Comparison of ENCODE assay signal across 8 cellular contexts in the genomic region with DNA sequence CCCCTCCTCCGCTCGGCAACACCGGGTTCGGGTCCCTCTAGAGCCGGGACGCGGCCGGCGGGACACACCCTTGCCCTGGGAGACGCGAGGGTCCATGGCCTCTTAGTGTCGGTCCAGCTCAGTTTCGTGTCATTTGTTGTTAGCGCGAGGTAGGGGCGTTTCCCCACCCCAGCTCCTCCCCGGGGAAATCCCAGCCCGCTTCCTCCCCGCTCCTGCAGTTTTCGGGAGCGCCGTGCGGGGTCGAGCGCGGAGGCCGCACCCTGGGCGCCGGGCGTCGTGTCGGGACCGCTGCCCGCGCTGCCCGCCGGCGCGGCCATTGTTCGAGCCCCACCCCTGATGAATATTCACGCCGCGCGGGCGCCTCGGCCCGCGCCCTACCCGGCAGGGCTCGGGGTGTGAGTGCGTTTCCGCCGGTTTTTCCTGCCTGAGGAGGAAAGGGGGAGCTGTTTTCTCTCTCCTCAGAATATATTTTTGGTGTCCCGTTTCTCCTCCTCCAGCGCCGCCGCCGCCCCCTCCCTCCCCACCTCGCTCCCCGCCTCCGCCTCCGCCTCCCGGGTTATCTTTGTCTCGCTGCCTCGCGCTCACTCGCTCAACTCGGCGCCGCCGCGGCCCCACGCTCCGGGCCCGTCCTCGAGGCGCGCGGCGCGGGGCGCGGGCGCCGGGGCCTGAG. TPM values are rescaled to one million over a fixed set of nuclear protein-coding genes. Genes with fewer than 3 reads are reported as not detected.
A peak's percentile ranks its signal among the peaks of the same experiment; 100 is the strongest.
DNase-seq lines count a peak whose midpoint lies in the region; ATAC-seq and TF ChIP-seq lines count a peak whose summit lies in the region.

A gene (plus strand): TSS at position 584 of the 670 bp plus-strand sequence. CDS start 374 bp downstream, outside the sequence.

- intact Hi-C loops in esophagus squamous epithelium (cut with DNase I): loop anchor here (5.0 kb wide), 1 partner anchor 130 kb away; no protein-coding TSS in a partner anchor

- H3K9me3 ChIP-seq in HUES48 (ENCODE audit: control insufficient read depth, insufficient read depth, low read length) (no peaks in the 10 kb centered on the region), esophagus squamous epithelium (peaks cover 0 to 8% (median 0%) of the 10 kb centered on the region in 3 donors), mucosa of stomach (ENCODE audit: control insufficient read depth, low read length) (no peaks in the 10 kb centered on the region)

- peak in 3 of 6 experiments; percentile 22 to 40 (median 29) for TF ChIP-seq CTCF in esophagus squamous epithelium (IDR thresholded peaks at IDR 0.05)

- no peaks in the 10 kb centered on the region; the same call in 1 of the 2 replicates for H3K36me3 ChIP-seq in HUES48 (ENCODE audit: control insufficient read depth, insufficient read depth, low read length)
- peaks cover 0 to under 1% (median 0%) of the 10 kb centered on the region in 3 donors for H3K36me3 ChIP-seq in esophagus squamous epithelium
- H3K36me3 ChIP-seq in mucosa of stomach (ENCODE audit: control insufficient read depth, insufficient read depth, low read length): no peaks in the 10 kb centered on the region

- peak; percentile 59 for ATAC-seq in GM19023 (IDR thresholded peaks at IDR 0.05; ENCODE audit: unreplicated experiment)

- 0% methylated on average over 9 to 33 of the region's 85 CpGs for WGBS in esophagus squamous epithelium, 2 donors

- H3K27ac ChIP-seq in HUES48 (ENCODE audit: low read depth, low read length) (peak within 1 kb of the TSS; percentile 80), esophagus squamous epithelium (peak within 1 kb of the TSS; percentile 84 to 94 (median 89))

- peaks cover 24% of the 10 kb centered on the region for H3K4me1 ChIP-seq in HUES48 (ENCODE audit: control insufficient read depth, insufficient read depth, low read length)
- peaks cover 10 to 51% (median 15%) of the 10 kb centered on the region in 3 donors for H3K4me1 ChIP-seq in esophagus squamous epithelium
- peaks cover 24% of the 10 kb centered on the region for H3K4me1 ChIP-seq in mucosa of stomach (ENCODE audit: control insufficient read depth, insufficient read depth, low read length)

- peak in 2 of 4 donors; percentile 51 to 66 for TF ChIP-seq POLR2A in esophagus squamous epithelium (IDR thresholded peaks at IDR 0.05)

- H3K27me3 ChIP-seq in HUES48 (ENCODE audit: control insufficient read depth, insufficient read depth, low read length) (no peaks in the 10 kb centered on the region), esophagus squamous epithelium (no peaks in the 10 kb centered on the region), mucosa of stomach (ENCODE audit: control insufficient read depth, insufficient read depth, low read length) (no peaks in the 10 kb centered on the region)

- peak within 1 kb of the TSS; percentile 81 for H3K9ac ChIP-seq in HUES48 (ENCODE audit: low read depth, low read length)
- H3K9ac ChIP-seq in mucosa of stomach (ENCODE audit: low read length): peak within 1 kb of the TSS; percentile 88

- DNase-seq in AG08395 (ENCODE audit: low spot score): peak; percentile 87
- peak; percentile 91 for DNase-seq in RPMI7951 (ENCODE audit: low read depth)
- peak; percentile 65 for DNase-seq in activated T-helper 1 cell treated with Interleukin-2 at 50 U/mL for 16 hours (ENCODE audit: low read depth)
- peak; percentile 27 for DNase-seq in esophagus squamous epithelium (lab: John Stamatoyannopoulos, UW)
- peak; percentile 75 for DNase-seq in stimulated activated CD8-positive, alpha-beta memory T cell treated with anti-CD3 and anti-CD28 coated beads, Interleukin-4, amount 100 ng/mL, for 48 hours

- H3K4me3 ChIP-seq in HUES48 (ENCODE audit: low read depth, low read length): peak within 1 kb of the TSS; percentile 95
- peak within 1 kb of the TSS; percentile 52 to 87 (median 72) for H3K4me3 ChIP-seq in esophagus squamous epithelium
- H3K4me3 ChIP-seq in mucosa of stomach (ENCODE audit: low read length): peak within 1 kb of the TSS; percentile 80

RNA-seq across cellular contexts. Expression of the gene that starts here (rescaled TPM):
- total RNA-seq in RPMI7951 (2014; rRNA removed; shearing (Covaris generic)): 71.3 and 77.5 TPM in 2 replicates
- 100 to 1,000 TPM in 1 of 4 donors, 10 to 100 TPM in 3; 46.0 to 121 (median 53.9) TPM for total RNA-seq in esophagus squamous epithelium

Comparison
In these comparisons a context has a peak if more than half of its experiments do, and no peak if none do; other contexts are left out.
1. Peak in every context shown above with its lines: DNase-seq, ATAC-seq, H3K4me3 ChIP-seq and H3K27ac ChIP-seq.
2. DNase-seq: peak in every context shown above with its lines; median percentile 91 in RPMI7951; 87 in AG08395; 75 in stimulated activated CD8-positive, alpha-beta memory T cell treated with anti-CD3 and anti-CD28 coated beads, Interleukin-4, amount 100 ng/mL, for 48 hours; 65 in activated T-helper 1 cell treated with Interleukin-2 at 50 U/mL for 16 hours; 27 in esophagus squamous epithelium.